14 cellular contexts compared by ENCODE assay signal in genomic region chr15:89781055-89781454, GRCh38. TPM values are rescaled to one million over a fixed set of nuclear protein-coding genes. Genes with fewer than 3 reads are reported as not detected.
A peak's percentile ranks its signal among the peaks of the same experiment; 100 is the strongest.
DNase-seq lines count a peak whose midpoint lies in the region; ATAC-seq, FAIRE-seq and TF ChIP-seq lines count a peak whose summit lies in the region.
"Had no signal": no experiment of that assay in that cellular context is flagged by ENCODE, and none has a peak within 500 bp of the region (broad histone marks: within the 10 kb centered on the region; RNA-seq: fewer than 3 reads in every experiment).

No MANE protein-coding gene starts in this region.

- H3K4me3 ChIP-seq in NB4 (ENCODE audit: low read depth, low read length) (no peak overlapping the region), bronchial epithelial cell (ENCODE audit: low read depth, low read length) (no peak overlapping the region)
- H3K4me3 ChIP-seq: neural progenitor cell had no signal

- DNase-seq in activated naive CD4-positive, alpha-beta T cell treated with anti-CD3 and anti-CD28 coated beads, Interleukin-2, amount 50 U/mL, for 72 hours (ENCODE audit: low spot score in 2 of 2), result no peak
- no peak for DNase-seq in activated naive CD4-positive, alpha-beta T cell (lab: John Stamatoyannopoulos, UW)
- peak; percentile 78 for DNase-seq in NB4 (ENCODE audit: low read depth)
- DNase-seq in bronchial epithelial cell (ENCODE audit: low read depth), result peak; percentile 58
- DNase-seq in stimulated activated naive CD8-positive, alpha-beta T cell treated with anti-CD3 and anti-CD28 coated beads, Interleukin-15, Interleukin-2, amounts not matched to agents 100 U/mL and 50 U/mL, for 24 hours, result peak; percentile 28
- DNase-seq in WTC11 (ENCODE audit: low spot score), result no peak
- DNase-seq: activated T-cell treated with anti-CD3 and anti-CD28 coated beads, Interleukin-2, amount 50 U/mL, for 4 hours; C1 segment of cervical spinal cord; NCI-H1417; SHP77 treated with DMSO at 0.1 percent for 48 hours had no signal

- CTCF ChIA-PET in WTC11 (lab: Charles Lee), result interaction anchor here (1.3 kb wide), 1 partner anchor 20 kb away, joined by 7 read pairs; no protein-coding TSS in a partner anchor

- H3K27ac Mint-ChIP-seq in activated naive CD4-positive, alpha-beta T cell treated with anti-CD3 and anti-CD28 coated beads, Interleukin-2, amount 50 U/mL, for 72 hours, result no peak overlapping the region
- no peak overlapping the region for H3K27ac Mint-ChIP-seq in WTC11
- H3K27ac Mint-ChIP-seq: neural progenitor cell had no signal

- H3K9me3 Mint-ChIP-seq in activated naive CD4-positive, alpha-beta T cell treated with anti-CD3 and anti-CD28 coated beads, Interleukin-2, amount 50 U/mL, for 72 hours, result no peaks in the 10 kb centered on the region
- H3K9me3 Mint-ChIP-seq in WTC11, result no peaks in the 10 kb centered on the region
- H3K9me3 Mint-ChIP-seq: activated T-cell treated with anti-CD3 and anti-CD28 coated beads, Interleukin-2, amount 50 U/mL, for 4 hours had no signal

- no peak for TF ChIP-seq POLR2A in NB4 (IDR thresholded peaks at IDR 0.05; ENCODE audit: extremely low read depth, insufficient read length)

- POLR2A ChIA-PET in WTC11 (lab: Charles Lee), result no interaction called here

- peaks cover 31% of the 10 kb centered on the region for H3K27me3 Mint-ChIP-seq in WTC11 (ENCODE audit: low read depth)

- no peaks in the 10 kb centered on the region for H3K27me3 ChIP-seq in bronchial epithelial cell (ENCODE audit: control insufficient read depth, insufficient read depth, low read length)

- no peaks in the 10 kb centered on the region for H3K36me3 ChIP-seq in bronchial epithelial cell (ENCODE audit: control insufficient read depth, insufficient read depth, low read length)
- H3K36me3 ChIP-seq: neural progenitor cell had no signal

- no peak overlapping the region for H3K4me3 Mint-ChIP-seq in WTC11
- H3K4me3 Mint-ChIP-seq: activated T-cell treated with anti-CD3 and anti-CD28 coated beads, Interleukin-2, amount 50 U/mL, for 4 hours; neural progenitor cell had no signal

- TF ChIP-seq CTCF in NB4 (IDR thresholded peaks at IDR 0.05; ENCODE audit: low read depth, low read length), result no peak
- no peak for TF ChIP-seq CTCF in bronchial epithelial cell (IDR thresholded peaks at IDR 0.05; ENCODE audit: insufficient read depth, low read length, severe bottlenecking)
- TF ChIP-seq CTCF in WTC11 (IDR thresholded peaks at IDR 0.05), result no peak

- FAIRE-seq in bronchial epithelial cell (lab: Jason Lieb, UNC), result peak; percentile 95

- H3K4me1 Mint-ChIP-seq in WTC11, result peaks cover 26% of the 10 kb centered on the region

- peak; percentile 47 to 67 for ATAC-seq in activated naive CD4-positive, alpha-beta T cell treated with anti-CD3 and anti-CD28 coated beads, Interleukin-2, amount 50 U/mL, for 72 hours
- peak; percentile 44 for ATAC-seq in stimulated activated naive CD8-positive, alpha-beta T cell treated with anti-CD3 and anti-CD28 coated beads, Interleukin-15, Interleukin-2, amounts not matched to agents 100 U/mL and 50 U/mL, for 24 hours
- ATAC-seq in WTC11 (no peak), GM21515 (IDR thresholded peaks at IDR 0.05; ENCODE audit: unreplicated experiment) (no peak), HG02970 (IDR thresholded peaks at IDR 0.05; ENCODE audit: low FRiP score, unreplicated experiment) (no peak)

- no peaks in the 10 kb centered on the region for H3K36me3 Mint-ChIP-seq in activated naive CD4-positive, alpha-beta T cell treated with anti-CD3 and anti-CD28 coated beads, Interleukin-2, amount 50 U/mL, for 72 hours
- H3K36me3 Mint-ChIP-seq in WTC11, result no peaks in the 10 kb centered on the region
- H3K36me3 Mint-ChIP-seq: neural progenitor cell had no signal

TF ChIP-seq in WTC11, 78 proteins besides CTCF, POLR2A, EP300 and RAD21 (continues in another document):
- no peak for TF ChIP-seq SMAD4 (CRISPR knock-in tag; IDR thresholded peaks at IDR 0.05)
- TF ChIP-seq GRHL2 (CRISPR knock-in tag; IDR thresholded peaks at IDR 0.05; ENCODE audit: insufficient replicate concordance, severe bottlenecking), result no peak
- TF ChIP-seq ZNF512 (CRISPR knock-in tag; IDR thresholded peaks at IDR 0.05; ENCODE audit: borderline replicate concordance), result no peak
- no peak for TF ChIP-seq ZNF416 (CRISPR knock-in tag; IDR thresholded peaks at IDR 0.05)
- no peak for TF ChIP-seq SOX15 (CRISPR knock-in tag; IDR thresholded peaks at IDR 0.05)
- no peak for TF ChIP-seq ZNF671 (CRISPR knock-in tag; IDR thresholded peaks at IDR 0.05)
- TF ChIP-seq JAZF1 (CRISPR knock-in tag; IDR thresholded peaks at IDR 0.05), result no peak
- no peak for TF ChIP-seq ATF2 (CRISPR knock-in tag; IDR thresholded peaks at IDR 0.05; ENCODE audit: borderline replicate concordance, low read depth)
- no peak for TF ChIP-seq NFATC4 (CRISPR knock-in tag; IDR thresholded peaks at IDR 0.05)
- no peak for TF ChIP-seq NR1H2 (CRISPR knock-in tag; IDR thresholded peaks at IDR 0.05)
- no peak for TF ChIP-seq PREB (CRISPR knock-in tag; IDR thresholded peaks at IDR 0.05; ENCODE audit: borderline replicate concordance)
- TF ChIP-seq, protein P1, sequence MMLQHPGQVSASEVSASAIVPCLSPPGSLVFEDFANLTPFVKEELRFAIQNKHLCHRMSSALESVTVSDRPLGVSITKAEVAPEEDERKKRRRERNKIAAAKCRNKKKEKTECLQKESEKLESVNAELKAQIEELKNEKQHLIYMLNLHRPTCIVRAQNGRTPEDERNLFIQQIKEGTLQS (CRISPR knock-in tag; conservative IDR thresholded peaks at IDR 0.05), result no peak
- TF ChIP-seq ZNF232 (CRISPR knock-in tag; IDR thresholded peaks at IDR 0.05), result no peak
- no peak for TF ChIP-seq JUN (CRISPR knock-in tag; IDR thresholded peaks at IDR 0.05)

RNA-seq across cellular contexts. Expression of gene MESP2, which starts 4.9 kb away (rescaled TPM):
- total RNA-seq in activated naive CD4-positive, alpha-beta T cell treated with anti-CD3 and anti-CD28 coated beads, Interleukin-2, amount 50 U/mL, for 72 hours, result not detected
- total RNA-seq in bronchial epithelial cell, result 0.13 and 0.26 TPM in 2 replicates
- 0.66 to 1.0 TPM (median 0.68 TPM) in 3 replicates for total RNA-seq in WTC11 (2021)
- total RNA-seq: activated T-cell treated with anti-CD3 and anti-CD28 coated beads, Interleukin-2, amount 50 U/mL, for 4 hours; dermis microvascular lymphatic vessel endothelial cell had no signal

RNA-seq across cellular contexts. Expression of gene MESP1, which starts 30.0 kb away (rescaled TPM):
- 1 to 10 TPM; 3.0 to 6.2 TPM for total RNA-seq in activated naive CD4-positive, alpha-beta T cell treated with anti-CD3 and anti-CD28 coated beads, Interleukin-2, amount 50 U/mL, for 72 hours
- total RNA-seq in bronchial epithelial cell (0.26 and 1.4 TPM in 2 replicates), WTC11 (2021) (0.32 to 0.50 TPM (median 0.41 TPM) in 3 replicates)

RNA-seq across cellular contexts. Expression of gene ANPEP, which starts 33.6 kb away (rescaled TPM):
- under 1 TPM; 0.33 to 0.34 TPM for total RNA-seq in activated naive CD4-positive, alpha-beta T cell treated with anti-CD3 and anti-CD28 coated beads, Interleukin-2, amount 50 U/mL, for 72 hours
- 0.13 and 0.53 TPM in 2 replicates for total RNA-seq in bronchial epithelial cell
- total RNA-seq in WTC11 (2021), result 3.5 to 5.8 TPM (median 4.0 TPM) in 3 replicates

Comparison
In these comparisons a context has a peak if more than half of its experiments do, and no peak if none do; other contexts are left out.
1. ATAC-seq: peak in activated naive CD4-positive, alpha-beta T cell treated with anti-CD3 and anti-CD28 coated beads, Interleukin-2, amount 50 U/mL, for 72 hours (2 of 2) and stimulated activated naive CD8-positive, alpha-beta T cell treated with anti-CD3 and anti-CD28 coated beads, Interleukin-15, Interleukin-2, amounts not matched to agents 100 U/mL and 50 U/mL, for 24 hours (single experiment); none in WTC11 (single experiment), GM21515 (single experiment) and HG02970 (single experiment).
2. DNase-seq: peak in NB4 (single experiment), bronchial epithelial cell (single experiment) and stimulated activated naive CD8-positive, alpha-beta T cell treated with anti-CD3 and anti-CD28 coated beads, Interleukin-15, Interleukin-2, amounts not matched to agents 100 U/mL and 50 U/mL, for 24 hours (single experiment); none in activated naive CD4-positive, alpha-beta T cell treated with anti-CD3 and anti-CD28 coated beads, Interleukin-2, amount 50 U/mL, for 72 hours (0 of 2), activated naive CD4-positive, alpha-beta T cell (0 of 4) and WTC11 (single experiment).